In genomic region chr6:109526905-109527628, GRCh38 we compare ENCODE assay signal across 8 cellular contexts. TPM values are rescaled to one million over a fixed set of nuclear protein-coding genes. Genes with fewer than 3 reads are reported as not detected.
A peak's percentile ranks its signal among the peaks of the same experiment; 100 is the strongest.
DNase-seq lines count a peak whose midpoint lies in the region; ATAC-seq and TF ChIP-seq lines count a peak whose summit lies in the region.

No MANE protein-coding gene starts in this region.

- intact Hi-C loops in right lobe of liver (cut with DNase I), result loop anchor here in 1 of 2 donors (10.0 kb wide), 1 partner anchor 528 kb away; no protein-coding TSS in a partner anchor

- no peaks in the 10 kb centered on the region for H3K36me3 ChIP-seq in right lobe of liver

- peak; percentile 87 for DNase-seq in DMS 273 (lab: John Stamatoyannopoulos, UW; ENCODE audit: unreplicated experiment)
- peak; percentile 37 for DNase-seq in HFF-Myc (ENCODE audit: extremely low read depth, low read depth)
- DNase-seq in NCI-H2227 treated with DMSO at 0.1 percent for 48 hours (lab: John Stamatoyannopoulos, UW), result peak; percentile 65
- DNase-seq in coronary artery (ENCODE audit: low spot score), result no peak
- DNase-seq in right lobe of liver, result peak in 1 of 3 donors; percentile 51
- DNase-seq in stimulated activated CD8-positive, alpha-beta memory T cell treated with anti-CD3 and anti-CD28 coated beads, Interleukin-15, amount 100 ng/mL, for 4 hours (ENCODE audit: low read depth in 2 of 2), result peak; percentile 1 to 24

- H3K4me3 ChIP-seq in HFF-Myc (replicated peaks; ENCODE audit: low read depth, low read length) (no peak overlapping the region), coronary artery (no peak overlapping the region), right lobe of liver (no peak overlapping the region)

- no peaks in the 10 kb centered on the region for H3K27me3 ChIP-seq in right lobe of liver

- no peaks in the 10 kb centered on the region for H3K4me1 ChIP-seq in right lobe of liver

- 41% methylated on average over 6 of the region's 7 CpGs for WGBS in right lobe of liver (ENCODE audit: insufficient coverage, low coverage, low lambda C conversion rate, missing lambda C conversion rate)

- TF ChIP-seq POLR2A in right lobe of liver (IDR thresholded peaks at IDR 0.05), result no peak

- H3K27ac ChIP-seq in coronary artery (no peak overlapping the region), right lobe of liver (no peak overlapping the region)

- H3K9me3 ChIP-seq in right lobe of liver, result no peaks in the 10 kb centered on the region

- ATAC-seq in activated CD4-positive, CD25-positive, alpha-beta regulatory T cell treated with anti-CD3 and anti-CD28 coated beads, Interleukin-2, amount 50 U/mL, for 24 hours, result peak; percentile 76 to 81
- peak; percentile 73 to 84 (median 78) for ATAC-seq in right lobe of liver
- ATAC-seq in GM18909 (IDR thresholded peaks at IDR 0.05; ENCODE audit: poor library complexity, unreplicated experiment), result no peak

- TF ChIP-seq CTCF in HFF-Myc (IDR thresholded peaks at IDR 0.05; ENCODE audit: low read depth, low read length, missing control alignments) (peak; percentile 52), coronary artery (IDR thresholded peaks at IDR 0.05) (peak; percentile 28), right lobe of liver (IDR thresholded peaks at IDR 0.05) (peak; percentile 54 to 64 (median 54))

RNA-seq across cellular contexts. Expression of gene ZBTB24, which starts 44.0 kb away (rescaled TPM):
- total RNA-seq in right lobe of liver, result 1 to 10 TPM; 2.4 to 3.6 (median 2.7) TPM
